In the genomic region with DNA sequence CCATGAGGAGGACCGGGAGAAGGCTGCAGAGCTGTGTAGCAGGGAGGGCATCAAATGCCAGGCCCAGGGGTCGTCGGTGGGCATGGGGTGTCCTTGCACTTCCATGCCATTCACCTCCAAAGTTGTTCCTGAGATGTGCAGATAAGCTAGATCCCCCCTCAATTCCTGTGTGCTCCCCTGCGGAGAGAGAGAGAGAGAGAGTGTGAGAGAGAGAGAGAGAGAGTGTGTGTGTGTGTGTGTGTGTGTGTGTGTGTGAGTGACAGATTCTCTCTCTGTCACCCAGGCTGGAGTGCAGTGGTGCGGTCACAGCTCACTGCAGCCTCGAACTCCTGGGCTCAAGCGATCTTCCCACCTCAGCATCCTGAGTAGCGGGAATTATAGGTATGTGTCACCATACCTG, we compare ENCODE assay signal across 24 cellular contexts.
"Had no signal": no experiment of that assay in that cellular context is flagged by ENCODE, and none has a peak within 500 bp of the region (broad histone marks: within the 10 kb centered on the region; RNA-seq: fewer than 3 reads in every experiment).

No MANE protein-coding gene starts in this region.

- H3K4me1 Mint-ChIP-seq: activated naive CD4-positive, alpha-beta T cell treated with anti-CD3 and anti-CD28 coated beads, Interleukin-2, amount 10 ng/mL, durations not matched to agents 7 days and 5 days; activated naive CD8-positive, alpha-beta T cell treated with anti-CD3 and anti-CD28 coated beads, Interleukin-2, amount 50 U/mL, for 24 hours had no signal

- H3K4me3 Mint-ChIP-seq: activated CD4-positive, alpha-beta memory T cell treated with anti-CD3 and anti-CD28 coated beads, Interleukin-2, amount 10 ng/mL, durations not matched to agents 7 days and 5 days; activated naive CD4-positive, alpha-beta T cell treated with anti-CD3 and anti-CD28 coated beads, Interleukin-2, amount 10 ng/mL, durations not matched to agents 7 days and 5 days; activated naive CD8-positive, alpha-beta T cell; activated naive CD8-positive, alpha-beta T cell treated with anti-CD3 and anti-CD28 coated beads, Interleukin-2, amount 50 U/mL, for 24 hours; T-helper 2 cell treated with Interferon-gamma antibody and Interleukin-4, amounts not matched to agents 5 μg/mL and 100 μg/mL, for 36 hours had no signal

- H3K4me3 ChIP-seq: PC-9 had no signal

- H3K9ac ChIP-seq: KMS-11 had no signal

- H2AFZ ChIP-seq: PC-9 had no signal

- H3K4me2 ChIP-seq: PC-9 had no signal

- H3K27me3 Mint-ChIP-seq: activated CD4-positive, alpha-beta memory T cell treated with anti-CD3 and anti-CD28 coated beads, Interleukin-2, amount 10 ng/mL, durations not matched to agents 7 days and 5 days; activated naive CD8-positive, alpha-beta T cell; activated naive CD8-positive, alpha-beta T cell treated with anti-CD3 and anti-CD28 coated beads, Interleukin-2, amount 50 U/mL, for 24 hours had no signal

- H3K27ac Mint-ChIP-seq: activated CD4-positive, alpha-beta memory T cell treated with anti-CD3 and anti-CD28 coated beads, Interleukin-2, amount 10 ng/mL, durations not matched to agents 7 days and 5 days; activated naive CD4-positive, alpha-beta T cell treated with anti-CD3 and anti-CD28 coated beads, Interleukin-2, amount 10 ng/mL, durations not matched to agents 7 days and 5 days; activated naive CD8-positive, alpha-beta T cell; activated naive CD8-positive, alpha-beta T cell treated with anti-CD3 and anti-CD28 coated beads, Interleukin-2, amount 50 U/mL, for 24 hours; T-helper 2 cell treated with Interferon-gamma antibody and Interleukin-4, amounts not matched to agents 5 μg/mL and 100 μg/mL, for 36 hours had no signal

- H3K9me3 Mint-ChIP-seq: activated CD4-positive, alpha-beta memory T cell treated with anti-CD3 and anti-CD28 coated beads, Interleukin-2, amount 10 ng/mL, durations not matched to agents 7 days and 5 days; activated naive CD4-positive, alpha-beta T cell treated with anti-CD3 and anti-CD28 coated beads, Interleukin-2, amount 10 ng/mL, durations not matched to agents 7 days and 5 days; activated naive CD8-positive, alpha-beta T cell treated with anti-CD3 and anti-CD28 coated beads, Interleukin-2, amount 50 U/mL, for 24 hours; brain; T-helper 2 cell treated with Interferon-gamma antibody and Interleukin-4, amounts not matched to agents 5 μg/mL and 100 μg/mL, for 36 hours had no signal

- H3K36me3 Mint-ChIP-seq: activated naive CD4-positive, alpha-beta T cell treated with anti-CD3 and anti-CD28 coated beads, Interleukin-2, amount 10 ng/mL, durations not matched to agents 7 days and 5 days; activated naive CD8-positive, alpha-beta T cell; brain had no signal

- H3K27ac ChIP-seq: KMS-11, PC-9 had no signal

- DNase-seq: activated CD4-positive, alpha-beta memory T cell treated with anti-CD3 and anti-CD28 coated beads, Interleukin-2, amount 10 ng/mL, durations not matched to agents 7 days and 5 days; activated CD8-positive, alpha-beta memory T cell treated with anti-CD3 and anti-CD28 coated beads for 24 hours; activated effector memory CD4-positive, alpha-beta T cell treated with Interleukin-2 at 50 U/mL for 16 hours; activated naive CD4-positive, alpha-beta T cell treated with anti-CD3 and anti-CD28 coated beads, Interleukin-2, amount 10 ng/mL, durations not matched to agents 7 days and 5 days; activated naive CD8-positive, alpha-beta T cell treated with anti-CD3 and anti-CD28 coated beads, Interleukin-2, amount 50 U/mL, for 24 hours; activated T-cell treated with anti-CD3 and anti-CD28 coated beads, Interleukin-2, amount 50 U/mL, for 1 hour; anterior cingulate cortex; caudate nucleus; cerebellar nuclear complex; MM.1S; MV-4-11; NCI-H1092; NCI-H1436 treated with DMSO at 0.1 percent for 48 hours; NCI-H1694 treated with DMSO at 0.1 percent for 48 hours; NCI-H2029; NCI-H526; NCI-H748 treated with DMSO at 0.1 percent for 48 hours; PC-9; Right ventricle myocardium superior; SW 1271 had no signal

- ATAC-seq: activated naive CD8-positive, alpha-beta T cell treated with anti-CD3 and anti-CD28 coated beads, Interleukin-2, amount 50 U/mL, for 24 hours had no signal
